16 cellular contexts compared by ENCODE assay signal in genomic region chr16:58265480-58266052, GRCh38. TPM values are rescaled to one million over a fixed set of nuclear protein-coding genes. Genes with fewer than 3 reads are reported as not detected.
DNase-seq lines count a peak whose midpoint lies in the region; ATAC-seq, FAIRE-seq and TF ChIP-seq lines count a peak whose summit lies in the region.
"Had no signal": no experiment of that assay in that cellular context is flagged by ENCODE, and none has a peak within 500 bp of the region (broad histone marks: within the 10 kb centered on the region; RNA-seq: fewer than 3 reads in every experiment).

No MANE protein-coding gene starts in this region.

- no peaks in the 10 kb centered on the region for H3K4me1 ChIP-seq in colonic mucosa

- ATAC-seq in GM18867 (IDR thresholded peaks at IDR 0.05; ENCODE audit: unreplicated experiment) (no peak), GM21786 (IDR thresholded peaks at IDR 0.05; ENCODE audit: unreplicated experiment) (no peak)

- H3K9me3 ChIP-seq in colonic mucosa: no peaks in the 10 kb centered on the region
- H3K9me3 ChIP-seq: SJCRH30 had no signal

- H3K4me3 Mint-ChIP-seq in osteocyte (ENCODE audit: unreplicated experiment): no peak overlapping the region
- H3K4me3 Mint-ChIP-seq: activated naive CD8-positive, alpha-beta T cell treated with anti-CD3 and anti-CD28 coated beads for 36 hours; endodermal cell had no signal

- H3K9ac ChIP-seq in colonic mucosa (ENCODE audit: low read depth in 2 of 2, low read length in 2 of 2): no peak overlapping the region

- peaks cover 11% of the 10 kb centered on the region for H3K4me1 Mint-ChIP-seq in osteocyte (ENCODE audit: unreplicated experiment)
- H3K4me1 Mint-ChIP-seq: endodermal cell had no signal

- H3K27me3 ChIP-seq in colonic mucosa: no peaks in the 10 kb centered on the region
- H3K27me3 ChIP-seq: cardiac muscle cell, SJCRH30 had no signal

- TF ChIP-seq CTCF in colonic mucosa (IDR thresholded peaks at IDR 0.05) (no peak), osteocyte (IDR thresholded peaks at IDR 0.05) (no peak)

- H3K36me3 Mint-ChIP-seq in osteocyte (ENCODE audit: unreplicated experiment): peaks cover 4% of the 10 kb centered on the region
- H3K36me3 Mint-ChIP-seq: activated naive CD8-positive, alpha-beta T cell treated with anti-CD3 and anti-CD28 coated beads for 36 hours had no signal

- H3K9me3 Mint-ChIP-seq in osteocyte (ENCODE audit: unreplicated experiment): no peaks in the 10 kb centered on the region
- H3K9me3 Mint-ChIP-seq: activated naive CD8-positive, alpha-beta T cell treated with anti-CD3 and anti-CD28 coated beads for 36 hours; endodermal cell had no signal

- DNase-seq in GM12891 (ENCODE audit: insufficient read length, low spot score): no peak
- peak; percentile 94 for DNase-seq in OCI-M1 (lab: John Stamatoyannopoulos, UW)
- peak; percentile 28 for DNase-seq in colonic mucosa
- no peak for DNase-seq in osteocyte (ENCODE audit: extremely low spot score, unreplicated experiment)
- no peak for DNase-seq in COR-L47 (lab: John Stamatoyannopoulos, UW)
- no peak for DNase-seq in NCI-H82 treated with DMSO at 0.1 percent for 48 hours (lab: John Stamatoyannopoulos, UW; ENCODE audit: unreplicated experiment)
- DNase-seq: activated naive CD8-positive, alpha-beta T cell treated with anti-CD3 and anti-CD28 coated beads for 36 hours; DND-41; endodermal cell; occipital lobe had no signal

- intact Hi-C loops in colonic mucosa (cut with DNase I): no loop called here

- H3K27ac ChIP-seq in colonic mucosa: peak overlapping the region; percentile 2
- H3K27ac ChIP-seq: cardiac muscle cell, SJCRH30 had no signal

- no peaks in the 10 kb centered on the region for H3K27me3 Mint-ChIP-seq in osteocyte (ENCODE audit: unreplicated experiment)
- H3K27me3 Mint-ChIP-seq: activated naive CD8-positive, alpha-beta T cell treated with anti-CD3 and anti-CD28 coated beads for 36 hours had no signal

- FAIRE-seq in GM12891 (lab: Jason Lieb, UNC): peak; percentile 40

- H3K27ac Mint-ChIP-seq in osteocyte (ENCODE audit: unreplicated experiment): peak overlapping the region; percentile 51
- H3K27ac Mint-ChIP-seq: activated naive CD8-positive, alpha-beta T cell treated with anti-CD3 and anti-CD28 coated beads for 36 hours; endodermal cell had no signal

- H3K4me3 ChIP-seq in colonic mucosa: no peak overlapping the region
- H3K4me3 ChIP-seq: cardiac muscle cell, SJCRH30 had no signal

- TF ChIP-seq POLR2A in GM12891 (IDR thresholded peaks at IDR 0.05; ENCODE audit: low read depth, low read length): no peak

- no peaks in the 10 kb centered on the region for H3K36me3 ChIP-seq in colonic mucosa
- H3K36me3 ChIP-seq: cardiac muscle cell, SJCRH30 had no signal

TF ChIP-seq in GM12891, 5 proteins besides CTCF, POLR2A, EP300 and RAD21:
- TF ChIP-seq SPI1 (IDR thresholded peaks at IDR 0.05; ENCODE audit: low read depth, low read length) (no peak), POU2F2 (IDR thresholded peaks at IDR 0.05; ENCODE audit: low read depth, low read length) (no peak), TAF1 (IDR thresholded peaks at IDR 0.05; ENCODE audit: low read depth, low read length) (no peak), POLR2AphosphoS5 (IDR thresholded peaks at IDR 0.05; ENCODE audit: low read depth, low read length) (no peak), PAX5 (IDR thresholded peaks at IDR 0.05; ENCODE audit: insufficient read depth, low read length, severe bottlenecking) (no peak)

RNA-seq across cellular contexts. Expression of gene PRSS54, which starts 29.3 kb away (rescaled TPM):
- polyA plus RNA-seq in GM12891 (2012; ENCODE audit: low read depth, missing spikeins): not detected
- total RNA-seq in colonic mucosa: not detected
- total RNA-seq in osteocyte: not detected in 2 replicates
- total RNA-seq: activated naive CD8-positive, alpha-beta T cell treated with anti-CD3 and anti-CD28 coated beads for 36 hours; cardiac muscle cell; endodermal cell; LHCN-M2; lung microvascular endothelial cell; occipital lobe; SJCRH30 had no signal
- polyA plus RNA-seq: cardiac muscle cell had no signal

Comparison
In these comparisons a context has a peak if more than half of its experiments do, and no peak if none do; other contexts are left out.
1. DNase-seq: peak in OCI-M1 (single experiment) and colonic mucosa (single experiment); none in GM12891 (single experiment), osteocyte (single experiment), COR-L47 (single experiment) and NCI-H82 treated with DMSO at 0.1 percent for 48 hours (single experiment).